ENCODE assay signal across 10 cellular contexts in genomic region chr17:32596666-32597065, GRCh38.
DNase-seq lines count a peak whose midpoint lies in the region; ATAC-seq, FAIRE-seq and TF ChIP-seq lines count a peak whose summit lies in the region.
"Had no signal": no experiment of that assay in that cellular context is flagged by ENCODE, and none has a peak within 500 bp of the region (broad histone marks: within the 10 kb centered on the region; RNA-seq: fewer than 3 reads in every experiment).

No MANE protein-coding gene starts in this region.

- H3K36me3 ChIP-seq in neural progenitor cell (no peaks in the 10 kb centered on the region), osteoblast (ENCODE audit: insufficient read depth, low read length) (no peaks in the 10 kb centered on the region)

- H3K9me3 ChIP-seq in neural progenitor cell (ENCODE audit: low read depth) (no peaks in the 10 kb centered on the region), osteoblast (ENCODE audit: low read depth, low read length) (no peaks in the 10 kb centered on the region)

- no peak overlapping the region for H3K27ac ChIP-seq in neural progenitor cell
- no peak overlapping the region for H3K27ac ChIP-seq in osteoblast (ENCODE audit: low read depth, low read length)

- peak; percentile 58 for ATAC-seq in HG02571 (IDR thresholded peaks at IDR 0.05; ENCODE audit: unreplicated experiment)

- no peaks in the 10 kb centered on the region for H3K27me3 ChIP-seq in neural progenitor cell
- no peaks in the 10 kb centered on the region for H3K27me3 ChIP-seq in osteoblast (ENCODE audit: insufficient read depth, low read length)

- peaks cover 5% of the 10 kb centered on the region for H3K4me1 Mint-ChIP-seq in neural progenitor cell

- H3K4me3 Mint-ChIP-seq in neural progenitor cell = no peak overlapping the region

- H3K9ac ChIP-seq in neural progenitor cell = no peak overlapping the region

- H3K36me3 Mint-ChIP-seq in neural progenitor cell = no peaks in the 10 kb centered on the region

- DNase-seq in NK-92 treated with Interleukin-12 subunit alpha and Interleukin-12 subunit beta, amount 100 ng/mL, for 24 hours (lab: John Stamatoyannopoulos, UW) = peak; percentile 24
- DNase-seq in NK-92 (lab: John Stamatoyannopoulos, UW; ENCODE audit: unreplicated experiment) (no peak), NCI-H82 (lab: John Stamatoyannopoulos, UW) (peak; percentile 96), neural progenitor cell (ENCODE audit: low spot score) (no peak), kidney tubule cell (ENCODE audit: low spot score) (no peak), osteoblast (ENCODE audit: insufficient read length, low spot score, missing footprints) (no peak), frontal cortex (ENCODE audit: low spot score in 2 of 2) (no peak)
- DNase-seq: activated CD4-positive, CD25-positive, alpha-beta regulatory T cell treated with anti-CD3 and anti-CD28 coated beads, Interleukin-2, amount 50 U/mL, for 72 hours had no signal

- TF ChIP-seq CTCF in neural progenitor cell (IDR thresholded peaks at IDR 0.05) = no peak
- TF ChIP-seq CTCF in osteoblast (IDR thresholded peaks at IDR 0.05; ENCODE audit: extremely low read depth, low read depth, low read length) = no peak

- H3K4me1 ChIP-seq in neural progenitor cell (peaks cover 6% of the 10 kb centered on the region), osteoblast (ENCODE audit: insufficient read depth, low read length) (no peaks in the 10 kb centered on the region)

- H3K9me3 Mint-ChIP-seq in neural progenitor cell = peaks cover 14% of the 10 kb centered on the region

- no peaks in the 10 kb centered on the region for H4K20me1 ChIP-seq in neural progenitor cell (ENCODE audit: low read depth)
- no peaks in the 10 kb centered on the region for H4K20me1 ChIP-seq in osteoblast (ENCODE audit: insufficient read depth, low read length)

- no peaks in the 10 kb centered on the region for H3K27me3 Mint-ChIP-seq in neural progenitor cell (ENCODE audit: insufficient read depth, low read depth)

- H3K4me2 ChIP-seq in neural progenitor cell = no peak overlapping the region
- H3K4me2 ChIP-seq in osteoblast (ENCODE audit: insufficient read depth, low read length) = no peak overlapping the region

- no peak for FAIRE-seq in frontal cortex (lab: Jason Lieb, UNC)
- FAIRE-seq: bronchial epithelial cell had no signal

- H2AFZ ChIP-seq in neural progenitor cell (replicated peaks) = peak overlapping the region; percentile 86
- no peak overlapping the region for H2AFZ ChIP-seq in osteoblast (ENCODE audit: low read length)

- no peaks in the 10 kb centered on the region for H3K79me2 ChIP-seq in neural progenitor cell (ENCODE audit: low read depth)
- H3K79me2 ChIP-seq in osteoblast (ENCODE audit: insufficient read depth, low read length) = no peaks in the 10 kb centered on the region

- no peaks in the 10 kb centered on the region for H3F3A ChIP-seq in neural progenitor cell (ENCODE audit: low read depth)

- H3K4me3 ChIP-seq in neural progenitor cell = no peak overlapping the region
- H3K4me3 ChIP-seq in osteoblast (ENCODE audit: insufficient read depth, low read length) = no peak overlapping the region

- H3K27ac Mint-ChIP-seq in neural progenitor cell = no peak overlapping the region

Comparison
In these comparisons a context has a peak if more than half of its experiments do, and no peak if none do; other contexts are left out.
1. DNase-seq: peak in NK-92 treated with Interleukin-12 subunit alpha and Interleukin-12 subunit beta, amount 100 ng/mL, for 24 hours (single experiment) and NCI-H82 (single experiment); none in NK-92 (single experiment), neural progenitor cell (single experiment), kidney tubule cell (single experiment), osteoblast (single experiment) and frontal cortex (0 of 2).